In genomic region chr18:56148373-56148772, GRCh38 we compare ENCODE assay signal across 17 cellular contexts.
DNase-seq lines count a peak whose midpoint lies in the region; ATAC-seq and TF ChIP-seq lines count a peak whose summit lies in the region.
"Had no signal": no experiment of that assay in that cellular context is flagged by ENCODE, and none has a peak within 500 bp of the region (broad histone marks: within the 10 kb centered on the region; RNA-seq: fewer than 3 reads in every experiment).

No MANE protein-coding gene starts in this region.

- H3K9ac ChIP-seq in mesenchymal stem cell (ENCODE audit: low read length) = peak overlapping the region; percentile 76

- H3K79me1 ChIP-seq in mesenchymal stem cell (replicated peaks; ENCODE audit: low read length, poor library complexity, severe bottlenecking) = no peaks in the 10 kb centered on the region

- H3K4me2 ChIP-seq in mesenchymal stem cell (ENCODE audit: low read length, poor library complexity, severe bottlenecking) = no peak overlapping the region

- no peaks in the 10 kb centered on the region for H3K4me1 Mint-ChIP-seq in stimulated activated memory B cell treated with anti-CD40 and anti-IgM and Interleukin-4, amounts not matched to agents 10 μg/mL and 1 μg/mL and 100 μg/mL, for 72 hours
- H3K4me1 Mint-ChIP-seq: CD14-positive monocyte had no signal

- H3K9me3 Mint-ChIP-seq in stimulated activated memory B cell treated with anti-CD40 and anti-IgM and Interleukin-4, amounts not matched to agents 10 μg/mL and 1 μg/mL and 100 μg/mL, for 72 hours = no peaks in the 10 kb centered on the region

- no peaks in the 10 kb centered on the region; the same call in 1 of the 2 replicates for H3K9me3 ChIP-seq in MG63
- no peaks in the 10 kb centered on the region for H3K9me3 ChIP-seq in mesenchymal stem cell (ENCODE audit: control insufficient read depth, low read length)
- no peaks in the 10 kb centered on the region for H3K9me3 ChIP-seq in heart right ventricle
- H3K9me3 ChIP-seq: right atrium auricular region had no signal

- H2AFZ ChIP-seq in mesenchymal stem cell (ENCODE audit: low read depth, low read length) = no peak overlapping the region

- H3K27ac Mint-ChIP-seq in stimulated activated memory B cell treated with anti-CD40 and anti-IgM and Interleukin-4, amounts not matched to agents 10 μg/mL and 1 μg/mL and 100 μg/mL, for 72 hours = no peak overlapping the region
- H3K27ac Mint-ChIP-seq: CD14-positive monocyte; dendritic cell treated with granulocyte-macrophage colony-stimulating factor and Interleukin-4, amounts not matched to agents 40 ng/mL and 50 ng/mL, for 4 days; natural killer cell treated with Interleukin-12 subunit alpha and Interleukin-12 subunit beta and Interleukin-15 and Interleukin-18, amount 100 ng/mL, for 72 hours; stimulated activated naive B cell treated with anti-CD40 and anti-IgM and Interleukin-4, amounts not matched to agents 10 μg/mL and 1 μg/mL and 100 μg/mL, for 72 hours had no signal

- H3K36me3 ChIP-seq in MG63 = no peaks in the 10 kb centered on the region
- no peaks in the 10 kb centered on the region for H3K36me3 ChIP-seq in mesenchymal stem cell (ENCODE audit: control insufficient read depth in 1 of 2, insufficient read depth in 2 of 2, low read depth in 1 of 2, low read length in 2 of 2)
- no peaks in the 10 kb centered on the region for H3K36me3 ChIP-seq in heart right ventricle
- H3K36me3 ChIP-seq: right atrium auricular region had no signal

- no peaks in the 10 kb centered on the region for H3K36me3 Mint-ChIP-seq in stimulated activated memory B cell treated with anti-CD40 and anti-IgM and Interleukin-4, amounts not matched to agents 10 μg/mL and 1 μg/mL and 100 μg/mL, for 72 hours
- H3K36me3 Mint-ChIP-seq: CD14-positive monocyte; natural killer cell treated with Interleukin-12 subunit alpha and Interleukin-12 subunit beta and Interleukin-15 and Interleukin-18, amount 100 ng/mL, for 72 hours; stimulated activated naive B cell treated with anti-CD40 and anti-IgM and Interleukin-4, amounts not matched to agents 10 μg/mL and 1 μg/mL and 100 μg/mL, for 72 hours had no signal

- H2BK15ac ChIP-seq in mesenchymal stem cell (ENCODE audit: low read depth, poor library complexity, severe bottlenecking) = no peak overlapping the region

- no peak overlapping the region for H2BK120ac ChIP-seq in mesenchymal stem cell (ENCODE audit: low read depth, low read length)

- no peak overlapping the region for H2BK5ac ChIP-seq in mesenchymal stem cell (ENCODE audit: low read depth, low read length, poor library complexity, severe bottlenecking)

- no peak overlapping the region for H3K14ac ChIP-seq in mesenchymal stem cell (ENCODE audit: low read length in 2 of 2)

- no peak overlapping the region for H4K91ac ChIP-seq in mesenchymal stem cell (ENCODE audit: low read length)

- no peaks in the 10 kb centered on the region for H3K27me3 Mint-ChIP-seq in stimulated activated memory B cell treated with anti-CD40 and anti-IgM and Interleukin-4, amounts not matched to agents 10 μg/mL and 1 μg/mL and 100 μg/mL, for 72 hours
- H3K27me3 Mint-ChIP-seq: dendritic cell treated with granulocyte-macrophage colony-stimulating factor and Interleukin-4, amounts not matched to agents 40 ng/mL and 50 ng/mL, for 4 days; natural killer cell treated with Interleukin-12 subunit alpha and Interleukin-12 subunit beta and Interleukin-15 and Interleukin-18, amount 100 ng/mL, for 72 hours; stimulated activated naive B cell treated with anti-CD40 and anti-IgM and Interleukin-4, amounts not matched to agents 10 μg/mL and 1 μg/mL and 100 μg/mL, for 72 hours had no signal

- peak; percentile 99 for DNase-seq in EH (ENCODE audit: low read depth)
- DNase-seq in MG63 = peak; percentile 79
- peak; percentile 12 to 94 for DNase-seq in cardiac fibroblast (ENCODE audit: low read depth in 2 of 2)
- DNase-seq in mesenchymal stem cell = peak; percentile 30
- no peak for DNase-seq in heart right ventricle
- no peak for DNase-seq in COLO668 (lab: John Stamatoyannopoulos, UW; ENCODE audit: unreplicated experiment)
- DNase-seq: GDM1; NCI-H2227 treated with DMSO at 0.1 percent for 48 hours; stimulated activated CD4-positive, alpha-beta T cell treated with anti-CD3 and anti-CD28 coated beads, Interleukin-4, amount 100 ng/mL, for 4 hours; stimulated activated naive B cell treated with anti-CD40 and anti-IgM and Interleukin-4, amounts not matched to agents 10 μg/mL and 1 μg/mL and 100 μg/mL, for 72 hours had no signal

- H3K4me1 ChIP-seq in mesenchymal stem cell (ENCODE audit: control insufficient read depth, insufficient read depth, low read depth, low read length) (no peaks in the 10 kb centered on the region), heart right ventricle (no peaks in the 10 kb centered on the region)
- H3K4me1 ChIP-seq: right atrium auricular region had no signal

- H4K8ac ChIP-seq in mesenchymal stem cell (ENCODE audit: low read length) = no peak overlapping the region

- no peak overlapping the region for H2BK12ac ChIP-seq in mesenchymal stem cell (ENCODE audit: low read length in 2 of 2)

- H2AK5ac ChIP-seq in mesenchymal stem cell (ENCODE audit: low read length, severe bottlenecking) = no peak overlapping the region

- H3K23ac ChIP-seq in mesenchymal stem cell (ENCODE audit: low read length in 2 of 2) = no peak overlapping the region

- H3K4me3 Mint-ChIP-seq in stimulated activated memory B cell treated with anti-CD40 and anti-IgM and Interleukin-4, amounts not matched to agents 10 μg/mL and 1 μg/mL and 100 μg/mL, for 72 hours = no peak overlapping the region
- H3K4me3 Mint-ChIP-seq: CD14-positive monocyte; dendritic cell treated with granulocyte-macrophage colony-stimulating factor and Interleukin-4, amounts not matched to agents 40 ng/mL and 50 ng/mL, for 4 days; natural killer cell treated with Interleukin-12 subunit alpha and Interleukin-12 subunit beta and Interleukin-15 and Interleukin-18, amount 100 ng/mL, for 72 hours; stimulated activated naive B cell treated with anti-CD40 and anti-IgM and Interleukin-4, amounts not matched to agents 10 μg/mL and 1 μg/mL and 100 μg/mL, for 72 hours had no signal

- H3K4me3 ChIP-seq in MG63 (no peak overlapping the region), cardiac fibroblast (replicated peaks in 1 of 2; ENCODE audit: low read depth in 2 of 2, low read length in 2 of 2) (no peak overlapping the region), mesenchymal stem cell (ENCODE audit: insufficient read depth in 1 of 2, low read depth in 1 of 2, low read length in 2 of 2) (no peak overlapping the region), heart right ventricle (no peak overlapping the region)
- H3K4me3 ChIP-seq: right atrium auricular region had no signal

- no peak for ATAC-seq in heart right ventricle
- no peak for ATAC-seq in stimulated activated memory B cell treated with anti-CD40 and anti-IgM and Interleukin-4, amounts not matched to agents 10 μg/mL and 1 μg/mL and 100 μg/mL, for 72 hours
- no peak for ATAC-seq in GM21390 (IDR thresholded peaks at IDR 0.05; ENCODE audit: unreplicated experiment)
- ATAC-seq: HCT116; natural killer cell treated with Interleukin-12 subunit alpha and Interleukin-12 subunit beta and Interleukin-15 and Interleukin-18, amount 100 ng/mL, for 72 hours; stimulated activated naive B cell treated with anti-CD40 and anti-IgM and Interleukin-4, amounts not matched to agents 10 μg/mL and 1 μg/mL and 100 μg/mL, for 72 hours had no signal

- no peak overlapping the region for H3K27ac ChIP-seq in mesenchymal stem cell (ENCODE audit: low read length, poor library complexity, severe bottlenecking)
- no peak overlapping the region for H3K27ac ChIP-seq in heart right ventricle
- H3K27ac ChIP-seq: right atrium auricular region had no signal

- intact Hi-C loops in heart right ventricle (cut with DNase I) = no loop called here

- H3K4ac ChIP-seq in mesenchymal stem cell (ENCODE audit: low read depth in 1 of 2, low read length in 2 of 2) = no peak overlapping the region

- no peak overlapping the region for H3K18ac ChIP-seq in mesenchymal stem cell (ENCODE audit: low read depth in 1 of 2, low read length in 2 of 2)

- TF ChIP-seq CTCF in cardiac fibroblast (IDR thresholded peaks at IDR 0.05; ENCODE audit: low read depth, low read length) (no peak), heart right ventricle (IDR thresholded peaks at IDR 0.05) (no peak)

- H3K27me3 ChIP-seq in MG63 = no peaks in the 10 kb centered on the region
- H3K27me3 ChIP-seq in mesenchymal stem cell (ENCODE audit: control insufficient read depth in 1 of 2, insufficient read depth in 1 of 2, low read length in 2 of 2) = no peaks in the 10 kb centered on the region
- no peaks in the 10 kb centered on the region for H3K27me3 ChIP-seq in heart right ventricle
- H3K27me3 ChIP-seq: right atrium auricular region had no signal

Comparison
In these comparisons a context has a peak if more than half of its experiments do, and no peak if none do; other contexts are left out.
1. DNase-seq: peak in EH (single experiment), MG63 (single experiment), cardiac fibroblast (2 of 2) and mesenchymal stem cell (single experiment); none in heart right ventricle (0 of 2) and COLO668 (single experiment).